8 cellular contexts compared by ENCODE assay signal in genomic region chr12:18165422-18165871, GRCh38.
DNase-seq lines count a peak whose midpoint lies in the region; ATAC-seq and TF ChIP-seq lines count a peak whose summit lies in the region.

No MANE protein-coding gene starts in this region.

- peak; percentile 74 to 87 for ATAC-seq in activated T-cell treated with anti-CD3 and anti-CD28 coated beads, Interleukin-2, amount 50 U/mL, for 4 hours

- H3K9me3 Mint-ChIP-seq in activated T-cell treated with anti-CD3 and anti-CD28 coated beads, Interleukin-2, amount 50 U/mL, for 4 hours: no peaks in the 10 kb centered on the region
- H3K9me3 Mint-ChIP-seq in brain: peaks cover 0 to 2% (median 0%) of the 10 kb centered on the region in 5 experiments

- no peaks in the 10 kb centered on the region for H3K9me3 ChIP-seq in HEK293 (ENCODE audit: control insufficient read depth, insufficient read depth, low read depth, low read length)

- H3K27ac ChIP-seq in HEK293 (ENCODE audit: extremely low read depth, low read depth, low read length): no peak overlapping the region

- no peaks in the 10 kb centered on the region for H3K4me1 ChIP-seq in HEK293 (ENCODE audit: control insufficient read depth, insufficient read depth, low read length)

- POLR2A ChIA-PET in HEK293 (lab: Yijun Ruan, JAX): no interaction called here

- TF ChIP-seq CTCF in HEK293 (tag by site-specific recombination; IDR thresholded peaks at IDR 0.05) (no peak), brain (conservative IDR thresholded peaks at IDR 0.05) (no peak)

- H3K36me3 Mint-ChIP-seq in activated T-cell treated with anti-CD3 and anti-CD28 coated beads, Interleukin-2, amount 50 U/mL, for 4 hours (ENCODE audit: insufficient read depth): no peaks in the 10 kb centered on the region
- no peaks in the 10 kb centered on the region for H3K36me3 Mint-ChIP-seq in brain

- CTCF ChIA-PET in HEK293 (lab: Yijun Ruan, JAX): interaction anchor here (1.2 kb wide), 1 partner anchor 19 kb away, joined by 3 read pairs; no protein-coding TSS in a partner anchor

- no peaks in the 10 kb centered on the region for H3K36me3 ChIP-seq in HEK293 (ENCODE audit: control insufficient read depth in 2 of 2, insufficient read depth in 1 of 2, low read length in 2 of 2)

- H3K27ac Mint-ChIP-seq in brain: peak overlapping the region in 1 of 5 experiments; percentile 6

- no peaks in the 10 kb centered on the region for H3K27me3 Mint-ChIP-seq in activated T-cell treated with anti-CD3 and anti-CD28 coated beads, Interleukin-2, amount 50 U/mL, for 4 hours (ENCODE audit: low read depth)
- H3K27me3 Mint-ChIP-seq in brain: no peaks in the 10 kb centered on the region

- DNase-seq in activated T-cell treated with anti-CD3 and anti-CD28 coated beads, Interleukin-2, amount 50 U/mL, for 4 hours: no peak
- no peak for DNase-seq in activated T-cell treated with anti-CD3 and anti-CD28 coated beads for 4 hours
- DNase-seq in NCI-H1105 (lab: John Stamatoyannopoulos, UW): peak; percentile 91
- peak; percentile 7 for DNase-seq in pons (ENCODE audit: low spot score)
- DNase-seq in activated effector memory CD4-positive, alpha-beta T cell treated with anti-CD3 and anti-CD28 coated beads, Interleukin-2, amount 50 U/mL, for 16 hours: no peak
- DNase-seq in cerebellar nuclear complex (lab: John Stamatoyannopoulos, UW): no peak

- peaks cover 10% of the 10 kb centered on the region for H3K4me1 Mint-ChIP-seq in activated T-cell treated with anti-CD3 and anti-CD28 coated beads, Interleukin-2, amount 50 U/mL, for 4 hours (ENCODE audit: low read depth)
- peaks cover 11% of the 10 kb centered on the region for H3K4me1 Mint-ChIP-seq in brain

- H3K4me3 ChIP-seq in HEK293 (ENCODE audit: low read depth, low read length): no peak overlapping the region

- H3K4me3 Mint-ChIP-seq in activated T-cell treated with anti-CD3 and anti-CD28 coated beads, Interleukin-2, amount 50 U/mL, for 4 hours: peak overlapping the region; percentile 54
- H3K4me3 Mint-ChIP-seq in brain: peak overlapping the region in 4 of 5 experiments; percentile 2 to 66 (median 34)

TF ChIP-seq in HEK293, 187 proteins besides CTCF, POLR2A, EP300 and RAD21:
- TF ChIP-seq PATZ1 (tag by site-specific recombination; IDR thresholded peaks at IDR 0.05) (no peak), HIC1 (tag by site-specific recombination; IDR thresholded peaks at IDR 0.05) (peak; percentile 72), TRIM28 (IDR thresholded peaks at IDR 0.05; ENCODE audit: borderline replicate concordance, low read length) (peak; percentile 42; the same call in 1 of the 2 replicates), SP3 (tag by site-specific recombination; IDR thresholded peaks at IDR 0.05) (peak; percentile 34; the same call in 1 of the 2 replicates)

Comparison
In these comparisons a context has a peak if more than half of its experiments do, and no peak if none do; other contexts are left out.
1. DNase-seq: peak in NCI-H1105 (single experiment) and pons (single experiment); none in activated T-cell treated with anti-CD3 and anti-CD28 coated beads, Interleukin-2, amount 50 U/mL, for 4 hours (single experiment), activated T-cell treated with anti-CD3 and anti-CD28 coated beads for 4 hours (single experiment), activated effector memory CD4-positive, alpha-beta T cell treated with anti-CD3 and anti-CD28 coated beads, Interleukin-2, amount 50 U/mL, for 16 hours (single experiment) and cerebellar nuclear complex (0 of 2).